13 cellular contexts compared by ENCODE assay signal in the genomic region with DNA sequence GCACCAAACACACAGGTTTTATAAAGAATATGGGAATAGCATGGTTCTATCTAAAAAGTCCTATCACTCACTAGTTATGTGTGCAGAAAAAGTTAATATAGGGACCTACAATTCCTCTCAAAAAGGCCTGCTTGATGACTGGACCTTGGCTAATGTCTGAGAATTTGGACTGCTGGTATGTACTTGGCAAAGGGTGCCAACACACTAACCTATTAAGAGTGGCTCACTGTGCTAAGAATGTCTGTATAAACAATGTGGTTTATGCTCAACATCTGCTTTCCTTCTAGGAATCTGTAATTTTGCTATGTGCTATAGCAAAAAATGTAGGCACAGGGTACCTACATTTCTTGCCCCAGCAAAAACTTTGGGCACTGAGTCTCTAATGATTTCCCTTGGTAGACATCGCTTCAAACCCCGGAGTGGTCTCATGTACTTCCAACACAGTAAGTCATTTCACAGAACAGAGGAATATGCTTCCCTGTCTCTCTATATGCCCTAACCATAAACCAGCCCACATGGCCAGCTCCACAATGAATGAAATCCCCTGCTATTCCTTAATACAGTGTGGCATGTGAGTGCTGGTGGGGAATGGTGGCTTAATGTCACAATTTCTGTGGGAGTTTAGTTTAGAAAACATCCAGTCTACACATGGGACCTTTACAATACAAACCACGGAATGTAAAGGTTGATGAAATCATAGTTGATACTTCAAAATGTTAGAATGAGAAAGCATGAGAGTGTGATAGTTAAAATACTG.
DNase-seq lines count a peak whose midpoint lies in the region; ATAC-seq and TF ChIP-seq lines count a peak whose summit lies in the region.
"Had no signal": no experiment of that assay in that cellular context is flagged by ENCODE, and none has a peak within 500 bp of the region (broad histone marks: within the 10 kb centered on the region; RNA-seq: fewer than 3 reads in every experiment).

No MANE protein-coding gene starts in this region.

- no peak overlapping the region for H2BK15ac ChIP-seq in mesenchymal stem cell (ENCODE audit: low read depth, poor library complexity, severe bottlenecking)

- no peaks in the 10 kb centered on the region for H3K9me3 Mint-ChIP-seq in chondrocyte (ENCODE audit: low read depth)
- no peaks in the 10 kb centered on the region for H3K9me3 Mint-ChIP-seq in activated naive CD4-positive, alpha-beta T cell treated with anti-CD3 and anti-CD28 coated beads for 36 hours
- H3K9me3 Mint-ChIP-seq: activated CD4-positive, alpha-beta memory T cell treated with anti-CD3 and anti-CD28 coated beads, Interleukin-2, amount 10 ng/mL, durations not matched to agents 7 days and 5 days; activated naive CD8-positive, alpha-beta T cell treated with anti-CD3 and anti-CD28 coated beads, Interleukin-2, amount 50 U/mL, for 24 hours; stimulated activated naive CD8-positive, alpha-beta T cell treated with anti-CD3 and anti-CD28 coated beads, Interleukin-15, Interleukin-2, amounts not matched to agents 100 ng/mL and 50 ng/mL, for 24 hours had no signal

- no peaks in the 10 kb centered on the region for H3K27me3 Mint-ChIP-seq in chondrocyte (ENCODE audit: low read depth)
- no peaks in the 10 kb centered on the region for H3K27me3 Mint-ChIP-seq in activated naive CD4-positive, alpha-beta T cell treated with anti-CD3 and anti-CD28 coated beads for 36 hours (ENCODE audit: low read depth)
- H3K27me3 Mint-ChIP-seq: activated CD4-positive, alpha-beta memory T cell treated with anti-CD3 and anti-CD28 coated beads, Interleukin-2, amount 10 ng/mL, durations not matched to agents 7 days and 5 days; activated naive CD8-positive, alpha-beta T cell treated with anti-CD3 and anti-CD28 coated beads, Interleukin-2, amount 50 U/mL, for 24 hours; stimulated activated naive CD8-positive, alpha-beta T cell treated with anti-CD3 and anti-CD28 coated beads, Interleukin-15, Interleukin-2, amounts not matched to agents 100 ng/mL and 50 ng/mL, for 24 hours had no signal

- H4K8ac ChIP-seq in mesenchymal stem cell (ENCODE audit: low read length) = no peak overlapping the region

- H3K4me1 ChIP-seq in mesenchymal stem cell (ENCODE audit: control insufficient read depth, insufficient read depth, low read depth, low read length) = peaks cover 22% of the 10 kb centered on the region
- no peaks in the 10 kb centered on the region for H3K4me1 ChIP-seq in OCI-LY7 (ENCODE audit: insufficient read depth, low read length, poor library complexity, severe bottlenecking)

- H3K36me3 Mint-ChIP-seq in chondrocyte (ENCODE audit: low read depth) = peaks cover 23% of the 10 kb centered on the region
- H3K36me3 Mint-ChIP-seq in activated naive CD4-positive, alpha-beta T cell treated with anti-CD3 and anti-CD28 coated beads for 36 hours (ENCODE audit: low read depth) = peaks cover 35% of the 10 kb centered on the region

- H3K23ac ChIP-seq in mesenchymal stem cell (ENCODE audit: low read length in 2 of 2) = no peak overlapping the region

- ATAC-seq in activated CD4-positive, CD25-positive, alpha-beta regulatory T cell treated with anti-CD3 and anti-CD28 coated beads, Interleukin-2, amount 50 U/mL, for 24 hours = no peak
- ATAC-seq in HG03354 (IDR thresholded peaks at IDR 0.05; ENCODE audit: poor library complexity, severe bottlenecking, unreplicated experiment) = no peak
- ATAC-seq: activated naive CD8-positive, alpha-beta T cell treated with anti-CD3 and anti-CD28 coated beads, Interleukin-2, amount 50 U/mL, for 24 hours had no signal

- H3K79me1 ChIP-seq in mesenchymal stem cell (replicated peaks; ENCODE audit: low read length, poor library complexity, severe bottlenecking) = peaks cover 9% of the 10 kb centered on the region

- H2AFZ ChIP-seq in mesenchymal stem cell (ENCODE audit: low read depth, low read length) (no peak overlapping the region), OCI-LY7 (ENCODE audit: low read length) (no peak overlapping the region)

- H3K14ac ChIP-seq in mesenchymal stem cell (ENCODE audit: low read length in 2 of 2) = no peak overlapping the region

- intact Hi-C loops in activated naive CD4-positive, alpha-beta T cell treated with anti-CD3 and anti-CD28 coated beads for 36 hours (cut with micrococcal nuclease) = no loop called here
- intact Hi-C loops in OCI-LY7 (cut with micrococcal nuclease; ENCODE audit: unreplicated experiment) = no loop called here

- H2BK5ac ChIP-seq in mesenchymal stem cell (ENCODE audit: low read depth, low read length, poor library complexity, severe bottlenecking) = peak overlapping the region; percentile 98

- H3K4me3 ChIP-seq in AG10803 (ENCODE audit: low read length) = no peak overlapping the region
- no peak overlapping the region for H3K4me3 ChIP-seq in mesenchymal stem cell (ENCODE audit: insufficient read depth in 1 of 2, low read depth in 1 of 2, low read length in 2 of 2)
- H3K4me3 ChIP-seq in OCI-LY7 (ENCODE audit: low read depth, low read length, poor library complexity, severe bottlenecking) = no peak overlapping the region

- no peak overlapping the region for H3K4me3 Mint-ChIP-seq in chondrocyte (ENCODE audit: unreplicated experiment)
- H3K4me3 Mint-ChIP-seq in activated naive CD4-positive, alpha-beta T cell treated with anti-CD3 and anti-CD28 coated beads for 36 hours = no peak overlapping the region
- H3K4me3 Mint-ChIP-seq: activated CD4-positive, alpha-beta memory T cell treated with anti-CD3 and anti-CD28 coated beads, Interleukin-2, amount 10 ng/mL, durations not matched to agents 7 days and 5 days; activated naive CD8-positive, alpha-beta T cell treated with anti-CD3 and anti-CD28 coated beads, Interleukin-2, amount 50 U/mL, for 24 hours; stimulated activated naive CD8-positive, alpha-beta T cell treated with anti-CD3 and anti-CD28 coated beads, Interleukin-15, Interleukin-2, amounts not matched to agents 100 ng/mL and 50 ng/mL, for 24 hours had no signal

- H3K9me3 ChIP-seq in mesenchymal stem cell (ENCODE audit: control insufficient read depth, low read length) = no peaks in the 10 kb centered on the region
- H3K9me3 ChIP-seq in OCI-LY7 (ENCODE audit: low read length) = no peaks in the 10 kb centered on the region

- TF ChIP-seq CTCF in AG10803 (conservative IDR thresholded peaks at IDR 0.05; ENCODE audit: low read length) (no peak), chondrocyte (IDR thresholded peaks at IDR 0.05) (no peak), OCI-LY7 (conservative IDR thresholded peaks at IDR 0.05; ENCODE audit: low read length) (no peak)

- peak overlapping the region in 1 of 2 experiments; percentile 58 for H3K18ac ChIP-seq in mesenchymal stem cell (ENCODE audit: low read depth in 1 of 2, low read length in 2 of 2)

- H3K4me2 ChIP-seq in mesenchymal stem cell (ENCODE audit: low read length, poor library complexity, severe bottlenecking) = peak overlapping the region; percentile 40
- H3K4me2 ChIP-seq in OCI-LY7 (ENCODE audit: low read length) = no peak overlapping the region

- H4K91ac ChIP-seq in mesenchymal stem cell (ENCODE audit: low read length) = no peak overlapping the region

- H3K9ac ChIP-seq in mesenchymal stem cell (ENCODE audit: low read length) = no peak overlapping the region

- no peaks in the 10 kb centered on the region for H3K9me2 ChIP-seq in OCI-LY7 (ENCODE audit: insufficient read depth, low read length)

- H2AK5ac ChIP-seq in mesenchymal stem cell (ENCODE audit: low read length, severe bottlenecking) = peak overlapping the region; percentile 100

- POLR2A ChIA-PET in OCI-LY7 (lab: Charles Lee) = no interaction called here

- H3K36me3 ChIP-seq in mesenchymal stem cell (ENCODE audit: control insufficient read depth in 1 of 2, insufficient read depth in 2 of 2, low read depth in 1 of 2, low read length in 2 of 2) (peaks cover 10 to 56% of the 10 kb centered on the region in 2 experiments), OCI-LY7 (ENCODE audit: insufficient read depth, low read length) (peaks cover 84% of the 10 kb centered on the region)

- peak; percentile 99 for DNase-seq in AG10803 (ENCODE audit: low read depth)
- DNase-seq in M059J (ENCODE audit: low read depth) = peak; percentile 96
- DNase-seq in chondrocyte (ENCODE audit: low spot score) = no peak
- peak; percentile 90 for DNase-seq in mesenchymal stem cell
- DNase-seq in activated naive CD4-positive, alpha-beta T cell treated with anti-CD3 and anti-CD28 coated beads for 36 hours = no peak
- DNase-seq in OCI-LY7 (ENCODE audit: low spot score) = no peak
- DNase-seq: activated CD4-positive, alpha-beta memory T cell treated with anti-CD3 and anti-CD28 coated beads, Interleukin-2, amount 10 ng/mL, durations not matched to agents 7 days and 5 days; activated naive CD8-positive, alpha-beta T cell treated with anti-CD3 and anti-CD28 coated beads, Interleukin-2, amount 50 U/mL, for 24 hours; hypothalamus; Karpas-422 had no signal

- peak overlapping the region; percentile 95 for H3K27ac Mint-ChIP-seq in chondrocyte (ENCODE audit: unreplicated experiment)
- no peak overlapping the region for H3K27ac Mint-ChIP-seq in activated naive CD4-positive, alpha-beta T cell treated with anti-CD3 and anti-CD28 coated beads for 36 hours
- H3K27ac Mint-ChIP-seq: activated CD4-positive, alpha-beta memory T cell treated with anti-CD3 and anti-CD28 coated beads, Interleukin-2, amount 10 ng/mL, durations not matched to agents 7 days and 5 days; activated naive CD8-positive, alpha-beta T cell treated with anti-CD3 and anti-CD28 coated beads, Interleukin-2, amount 50 U/mL, for 24 hours; stimulated activated naive CD8-positive, alpha-beta T cell treated with anti-CD3 and anti-CD28 coated beads, Interleukin-15, Interleukin-2, amounts not matched to agents 100 ng/mL and 50 ng/mL, for 24 hours had no signal

- H3K4ac ChIP-seq in mesenchymal stem cell (ENCODE audit: low read depth in 1 of 2, low read length in 2 of 2) = no peak overlapping the region

- H3K4me1 Mint-ChIP-seq in chondrocyte (ENCODE audit: low read depth) = peaks cover 76% of the 10 kb centered on the region
- H3K4me1 Mint-ChIP-seq in activated naive CD4-positive, alpha-beta T cell treated with anti-CD3 and anti-CD28 coated beads for 36 hours (ENCODE audit: low read depth) = no peaks in the 10 kb centered on the region
- H3K4me1 Mint-ChIP-seq: activated CD4-positive, alpha-beta memory T cell treated with anti-CD3 and anti-CD28 coated beads, Interleukin-2, amount 10 ng/mL, durations not matched to agents 7 days and 5 days had no signal

- H2BK120ac ChIP-seq in mesenchymal stem cell (ENCODE audit: low read depth, low read length) = no peak overlapping the region

- CTCF ChIA-PET in activated naive CD4-positive, alpha-beta T cell treated with anti-CD3 and anti-CD28 coated beads for 36 hours (lab: Charles Lee) = no interaction called here
- CTCF ChIA-PET in OCI-LY7 (lab: Charles Lee; ENCODE audit: unreplicated experiment) = no interaction called here

- H3K79me2 ChIP-seq in OCI-LY7 (ENCODE audit: insufficient read depth, low read depth, low read length) = no peaks in the 10 kb centered on the region

- H2BK12ac ChIP-seq in mesenchymal stem cell (ENCODE audit: low read length in 2 of 2) = no peak overlapping the region

- 80% methylated on average over 3 of the region's 3 CpGs for WGBS in mesenchymal stem cell

- H3K27me3 ChIP-seq in mesenchymal stem cell (ENCODE audit: control insufficient read depth in 1 of 2, insufficient read depth in 1 of 2, low read length in 2 of 2) = no peaks in the 10 kb centered on the region

- no TSS peak for BruUV-seq in OCI-LY7 (replicated peaks; lab: Mats Ljungman, UMichigan)

- H3K27ac ChIP-seq in mesenchymal stem cell (ENCODE audit: low read length, poor library complexity, severe bottlenecking) = peak overlapping the region; percentile 100
- H3K27ac ChIP-seq in OCI-LY7 (ENCODE audit: low read depth, low read length, poor library complexity, severe bottlenecking) = no peak overlapping the region

- H4K20me1 ChIP-seq in OCI-LY7 (ENCODE audit: insufficient read depth, low read length) = no peaks in the 10 kb centered on the region

Comparison
In these comparisons a context has a peak if more than half of its experiments do, and no peak if none do; other contexts are left out.
1. DNase-seq: peak in AG10803 (single experiment), M059J (single experiment) and mesenchymal stem cell (single experiment); none in chondrocyte (single experiment), activated naive CD4-positive, alpha-beta T cell treated with anti-CD3 and anti-CD28 coated beads for 36 hours (single experiment) and OCI-LY7 (single experiment).